ENCODE assay signal across 8 cellular contexts in the genomic region with DNA sequence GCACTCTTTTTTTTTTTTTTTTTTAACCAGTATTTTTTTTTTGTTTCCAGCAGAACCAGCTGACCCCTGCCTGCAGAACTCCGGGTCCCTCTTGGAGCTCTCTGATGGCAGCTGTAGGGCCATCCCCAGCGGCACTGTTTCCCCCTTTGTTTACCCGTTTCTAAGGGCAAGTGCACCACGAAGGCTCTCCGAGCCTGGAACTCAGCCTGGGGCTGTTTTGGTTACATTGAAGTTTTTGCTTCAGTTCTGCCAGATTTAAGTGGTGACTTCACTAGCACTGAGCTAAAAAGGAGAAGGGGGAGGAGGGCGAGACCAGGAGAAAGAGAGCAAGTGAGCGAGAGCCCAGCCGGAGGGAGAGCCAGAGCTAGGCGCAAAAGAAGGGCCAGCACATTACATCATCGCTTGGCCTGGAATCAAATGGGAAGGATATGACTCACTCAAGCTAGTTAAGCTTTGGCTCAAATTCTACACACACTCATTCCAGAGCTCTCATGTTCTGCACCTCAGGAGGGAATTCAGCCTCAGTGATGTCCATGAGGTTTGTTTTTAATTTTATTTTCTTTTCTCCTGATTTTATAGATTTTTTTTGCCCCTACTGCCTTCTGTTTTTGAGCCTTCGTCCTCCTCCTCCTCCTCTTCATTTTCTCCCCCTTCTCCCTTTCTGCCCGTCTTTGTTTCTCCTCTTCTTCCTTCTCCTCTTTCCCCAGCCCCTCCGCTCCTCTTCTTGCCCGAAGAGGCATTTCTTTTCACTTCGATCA.
DNase-seq lines count a peak whose midpoint lies in the region; ATAC-seq lines count a peak whose summit lies in the region.

No MANE protein-coding gene starts in this region.

- H3K36me3 ChIP-seq in NT2/D1 (ENCODE audit: insufficient read depth, insufficient read length, low read length), result peaks cover 12% of the 10 kb centered on the region

- no peaks in the 10 kb centered on the region for H3K4me1 Mint-ChIP-seq in activated CD8-positive, alpha-beta memory T cell treated with anti-CD3 and anti-CD28 coated beads, Interleukin-2, amount 10 ng/mL, durations not matched to agents 7 days and 5 days
- no peaks in the 10 kb centered on the region for H3K4me1 Mint-ChIP-seq in central memory CD8-positive, alpha-beta T cell

- CTCF ChIA-PET in activated CD8-positive, alpha-beta memory T cell treated with anti-CD3 and anti-CD28 coated beads, Interleukin-2, amount 10 ng/mL, durations not matched to agents 7 days and 5 days (lab: Charles Lee), result no interaction called here

- H3K27ac Mint-ChIP-seq in activated CD8-positive, alpha-beta memory T cell treated with anti-CD3 and anti-CD28 coated beads, Interleukin-2, amount 10 ng/mL, durations not matched to agents 7 days and 5 days, result no peak overlapping the region
- no peak overlapping the region for H3K27ac Mint-ChIP-seq in central memory CD8-positive, alpha-beta T cell (ENCODE audit: low read depth)

- no peak for ATAC-seq in activated CD8-positive, alpha-beta memory T cell treated with anti-CD3 and anti-CD28 coated beads, Interleukin-2, amount 10 ng/mL, durations not matched to agents 7 days and 5 days
- ATAC-seq in HG03565 (IDR thresholded peaks at IDR 0.05; ENCODE audit: unreplicated experiment) (peak; percentile 55), sciatic nerve (peak; percentile 97)
- peak; percentile 27 for ATAC-seq in central memory CD8-positive, alpha-beta T cell (replicated peaks; ENCODE audit: extremely low read depth, poor library complexity, severe bottlenecking)

- H3K9ac ChIP-seq in NT2/D1 (ENCODE audit: insufficient read length, low read depth), result peak overlapping the region; percentile 34

- DNase-seq in activated CD8-positive, alpha-beta memory T cell treated with anti-CD3 and anti-CD28 coated beads for 24 hours, result peak; percentile 58
- no peak for DNase-seq in activated CD8-positive, alpha-beta memory T cell treated with anti-CD3 and anti-CD28 coated beads, Interleukin-2, amount 10 ng/mL, durations not matched to agents 7 days and 5 days
- DNase-seq in NT2/D1 (ENCODE audit: low read depth, low spot score) (peak; percentile 97), iPS-NIHi7 (ENCODE audit: extremely low spot score) (peak; percentile 84), sciatic nerve (ENCODE audit: low spot score) (peak; percentile 94)
- DNase-seq in central memory CD8-positive, alpha-beta T cell (ENCODE audit: low spot score in 2 of 2), result no peak
- DNase-seq in central memory CD4-positive, alpha-beta T cell, result no peak

- peak overlapping the region; percentile 55 for H3K4me3 ChIP-seq in NT2/D1 (ENCODE audit: insufficient read length, low read depth)

- peaks cover 10% of the 10 kb centered on the region for H3K27me3 Mint-ChIP-seq in activated CD8-positive, alpha-beta memory T cell treated with anti-CD3 and anti-CD28 coated beads, Interleukin-2, amount 10 ng/mL, durations not matched to agents 7 days and 5 days
- H3K27me3 Mint-ChIP-seq in central memory CD8-positive, alpha-beta T cell, result peaks cover 31% of the 10 kb centered on the region

- peaks cover 9% of the 10 kb centered on the region for H3K4me1 ChIP-seq in NT2/D1 (ENCODE audit: insufficient read depth, insufficient read length)

- no peaks in the 10 kb centered on the region for H3K9me3 Mint-ChIP-seq in activated CD8-positive, alpha-beta memory T cell treated with anti-CD3 and anti-CD28 coated beads, Interleukin-2, amount 10 ng/mL, durations not matched to agents 7 days and 5 days (ENCODE audit: low read depth)
- no peaks in the 10 kb centered on the region for H3K9me3 Mint-ChIP-seq in central memory CD8-positive, alpha-beta T cell

- H3K27me3 ChIP-seq in NT2/D1 (ENCODE audit: insufficient read depth, insufficient read length), result no peaks in the 10 kb centered on the region

- intact Hi-C loops in sciatic nerve (cut with DNase I), result no loop called here

- H3K9me3 ChIP-seq in NT2/D1 (ENCODE audit: insufficient read depth, low read length), result no peaks in the 10 kb centered on the region

- no peaks in the 10 kb centered on the region for H3K36me3 Mint-ChIP-seq in activated CD8-positive, alpha-beta memory T cell treated with anti-CD3 and anti-CD28 coated beads, Interleukin-2, amount 10 ng/mL, durations not matched to agents 7 days and 5 days
- H3K36me3 Mint-ChIP-seq in central memory CD8-positive, alpha-beta T cell (ENCODE audit: insufficient read depth), result no peaks in the 10 kb centered on the region

- H3K4me3 Mint-ChIP-seq in activated CD8-positive, alpha-beta memory T cell treated with anti-CD3 and anti-CD28 coated beads, Interleukin-2, amount 10 ng/mL, durations not matched to agents 7 days and 5 days, result no peak overlapping the region
- no peak overlapping the region for H3K4me3 Mint-ChIP-seq in central memory CD8-positive, alpha-beta T cell

Comparison
In these comparisons a context has a peak if more than half of its experiments do, and no peak if none do; other contexts are left out.
1. DNase-seq: peak in activated CD8-positive, alpha-beta memory T cell treated with anti-CD3 and anti-CD28 coated beads for 24 hours (single experiment), NT2/D1 (single experiment), iPS-NIHi7 (single experiment) and sciatic nerve (single experiment); none in activated CD8-positive, alpha-beta memory T cell treated with anti-CD3 and anti-CD28 coated beads, Interleukin-2, amount 10 ng/mL, durations not matched to agents 7 days and 5 days (single experiment), central memory CD8-positive, alpha-beta T cell (0 of 2) and central memory CD4-positive, alpha-beta T cell (single experiment).